Comparison of ENCODE assay signal across 1 cellular context in the genomic region with DNA sequence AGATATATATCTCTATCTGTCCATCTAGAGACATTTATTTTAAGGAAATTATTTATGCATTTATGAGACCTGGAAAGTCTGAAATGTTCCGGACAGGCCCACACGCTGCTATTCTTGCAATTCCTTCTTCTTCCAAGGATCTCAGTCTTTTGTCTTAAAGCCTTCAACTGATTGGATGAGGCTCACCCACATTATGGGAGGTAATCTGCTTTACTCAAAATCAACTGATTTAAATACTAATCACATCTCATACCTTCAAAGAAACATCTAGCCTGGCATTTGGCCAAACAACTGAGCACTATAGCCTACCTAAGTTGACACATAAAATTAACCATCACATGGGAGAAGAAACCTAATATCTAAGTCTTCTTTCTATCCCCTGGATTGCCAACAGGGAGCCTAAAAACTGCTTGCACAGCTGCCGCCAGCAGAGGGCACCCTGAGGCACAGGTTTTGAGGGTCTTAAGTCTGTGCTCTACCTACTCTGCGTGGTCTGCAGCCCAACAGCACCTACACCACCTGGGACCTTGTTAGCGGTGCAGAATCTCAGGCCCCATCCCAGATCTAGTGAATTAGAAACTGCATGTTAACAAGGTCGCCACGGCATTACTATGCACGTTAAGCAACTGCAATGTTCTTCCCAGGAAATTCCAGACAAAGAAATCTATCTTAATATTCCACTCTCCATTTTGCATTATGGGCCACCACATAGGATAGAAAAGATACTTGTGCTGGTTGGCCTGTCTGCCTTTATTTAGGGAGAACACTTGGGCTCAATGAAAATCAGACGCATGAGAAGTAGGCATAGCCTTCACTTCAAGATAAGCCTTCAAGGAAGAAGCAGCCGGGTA.
TF ChIP-seq lines count a peak whose summit lies in the region.

No MANE protein-coding gene starts in this region.

TF ChIP-seq in HepG2, 621 proteins besides CTCF, POLR2A, EP300 and RAD21 (continued from another document):
- TF ChIP-seq ZNF446 (CRISPR knock-in tag; IDR thresholded peaks at IDR 0.05), result no peak
- no peak for TF ChIP-seq GTF3A (CRISPR knock-in tag; conservative IDR thresholded peaks at IDR 0.05)
- TF ChIP-seq, protein P1, sequence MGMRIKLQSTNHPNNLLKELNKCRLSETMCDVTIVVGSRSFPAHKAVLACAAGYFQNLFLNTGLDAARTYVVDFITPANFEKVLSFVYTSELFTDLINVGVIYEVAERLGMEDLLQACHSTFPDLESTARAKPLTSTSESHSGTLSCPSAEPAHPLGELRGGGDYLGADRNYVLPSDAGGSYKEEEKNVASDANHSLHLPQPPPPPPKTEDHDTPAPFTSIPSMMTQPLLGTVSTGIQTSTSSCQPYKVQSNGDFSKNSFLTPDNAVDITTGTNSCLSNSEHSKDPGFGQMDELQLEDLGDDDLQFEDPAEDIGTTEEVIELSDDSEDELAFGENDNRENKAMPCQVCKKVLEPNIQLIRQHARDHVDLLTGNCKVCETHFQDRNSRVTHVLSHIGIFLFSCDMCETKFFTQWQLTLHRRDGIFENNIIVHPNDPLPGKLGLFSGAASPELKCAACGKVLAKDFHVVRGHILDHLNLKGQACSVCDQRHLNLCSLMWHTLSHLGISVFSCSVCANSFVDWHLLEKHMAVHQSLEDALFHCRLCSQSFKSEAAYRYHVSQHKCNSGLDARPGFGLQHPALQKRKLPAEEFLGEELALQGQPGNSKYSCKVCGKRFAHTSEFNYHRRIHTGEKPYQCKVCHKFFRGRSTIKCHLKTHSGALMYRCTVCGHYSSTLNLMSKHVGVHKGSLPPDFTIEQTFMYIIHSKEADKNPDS (CRISPR knock-in tag; IDR thresholded peaks at IDR 0.05), result no peak
- TF ChIP-seq IRF2 (CRISPR knock-in tag; IDR thresholded peaks at IDR 0.05), result no peak
- TF ChIP-seq KDM4B (CRISPR knock-in tag; IDR thresholded peaks at IDR 0.05), result no peak; the same call in 1 of the 2 replicates
- TF ChIP-seq MYNN (CRISPR knock-in tag; IDR thresholded peaks at IDR 0.05; ENCODE audit: low read depth), result no peak
- TF ChIP-seq ZNF83 (CRISPR knock-in tag; IDR thresholded peaks at IDR 0.05; ENCODE audit: borderline replicate concordance), result no peak
- TF ChIP-seq RFXANK (CRISPR knock-in tag; IDR thresholded peaks at IDR 0.05), result no peak
- TF ChIP-seq ZNF124 (CRISPR knock-in tag; IDR thresholded peaks at IDR 0.05), result no peak
- no peak for TF ChIP-seq ELF1 (CRISPR knock-in tag; IDR thresholded peaks at IDR 0.05)
- TF ChIP-seq, protein P2, sequence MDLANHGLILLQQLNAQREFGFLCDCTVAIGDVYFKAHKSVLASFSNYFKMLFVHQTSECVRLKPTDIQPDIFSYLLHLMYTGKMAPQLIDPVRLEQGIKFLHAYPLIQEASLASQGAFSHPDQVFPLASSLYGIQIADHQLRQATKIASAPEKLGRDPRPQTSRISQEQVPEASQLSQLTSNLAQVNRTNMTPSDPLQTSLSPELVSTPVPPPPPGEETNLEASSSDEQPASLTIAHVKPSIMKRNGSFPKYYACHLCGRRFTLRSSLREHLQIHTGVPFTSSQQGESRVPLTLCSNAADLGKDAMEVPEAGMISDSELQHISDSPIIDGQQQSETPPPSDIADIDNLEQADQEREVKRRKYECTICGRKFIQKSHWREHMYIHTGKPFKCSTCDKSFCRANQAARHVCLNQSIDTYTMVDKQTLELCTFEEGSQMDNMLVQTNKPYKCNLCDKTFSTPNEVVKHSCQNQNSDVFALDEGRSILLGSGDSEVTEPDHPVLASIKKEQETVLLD (CRISPR knock-in tag; IDR thresholded peaks at IDR 0.05; ENCODE audit: low read depth), result no peak
- TF ChIP-seq ZNF354B (CRISPR knock-in tag; IDR thresholded peaks at IDR 0.05), result no peak
- TF ChIP-seq MED13 (CRISPR knock-in tag; IDR thresholded peaks at IDR 0.05), result no peak
- TF ChIP-seq EEA1 (CRISPR knock-in tag; IDR thresholded peaks at IDR 0.05; ENCODE audit: borderline replicate concordance), result no peak
- TF ChIP-seq, protein P3, sequence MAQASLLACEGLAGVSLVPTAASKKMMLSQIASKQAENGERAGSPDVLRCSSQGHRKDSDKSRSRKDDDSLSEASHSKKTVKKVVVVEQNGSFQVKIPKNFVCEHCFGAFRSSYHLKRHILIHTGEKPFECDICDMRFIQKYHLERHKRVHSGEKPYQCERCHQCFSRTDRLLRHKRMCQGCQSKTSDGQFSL (CRISPR knock-in tag; IDR thresholded peaks at IDR 0.05), result no peak
- TF ChIP-seq STAG1 (CRISPR knock-in tag; IDR thresholded peaks at IDR 0.05), result peak; percentile 98
- no peak for TF ChIP-seq BCL6 (CRISPR knock-in tag; IDR thresholded peaks at IDR 0.05)
- TF ChIP-seq ZNF230 (CRISPR knock-in tag; IDR thresholded peaks at IDR 0.05), result no peak
- no peak for TF ChIP-seq ZNF432 (CRISPR knock-in tag; IDR thresholded peaks at IDR 0.05; ENCODE audit: borderline replicate concordance)
- TF ChIP-seq, protein P4, sequence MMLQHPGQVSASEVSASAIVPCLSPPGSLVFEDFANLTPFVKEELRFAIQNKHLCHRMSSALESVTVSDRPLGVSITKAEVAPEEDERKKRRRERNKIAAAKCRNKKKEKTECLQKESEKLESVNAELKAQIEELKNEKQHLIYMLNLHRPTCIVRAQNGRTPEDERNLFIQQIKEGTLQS (CRISPR knock-in tag; IDR thresholded peaks at IDR 0.05), result no peak
- no peak for TF ChIP-seq SALL2 (CRISPR knock-in tag; IDR thresholded peaks at IDR 0.05)
- TF ChIP-seq, protein P5, sequence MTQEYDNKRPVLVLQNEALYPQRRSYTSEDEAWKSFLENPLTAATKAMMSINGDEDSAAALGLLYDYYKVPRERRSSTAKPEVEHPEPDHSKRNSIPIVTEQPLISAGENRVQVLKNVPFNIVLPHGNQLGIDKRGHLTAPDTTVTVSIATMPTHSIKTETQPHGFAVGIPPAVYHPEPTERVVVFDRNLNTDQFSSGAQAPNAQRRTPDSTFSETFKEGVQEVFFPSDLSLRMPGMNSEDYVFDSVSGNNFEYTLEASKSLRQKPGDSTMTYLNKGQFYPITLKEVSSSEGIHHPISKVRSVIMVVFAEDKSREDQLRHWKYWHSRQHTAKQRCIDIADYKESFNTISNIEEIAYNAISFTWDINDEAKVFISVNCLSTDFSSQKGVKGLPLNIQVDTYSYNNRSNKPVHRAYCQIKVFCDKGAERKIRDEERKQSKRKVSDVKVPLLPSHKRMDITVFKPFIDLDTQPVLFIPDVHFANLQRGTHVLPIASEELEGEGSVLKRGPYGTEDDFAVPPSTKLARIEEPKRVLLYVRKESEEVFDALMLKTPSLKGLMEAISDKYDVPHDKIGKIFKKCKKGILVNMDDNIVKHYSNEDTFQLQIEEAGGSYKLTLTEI (CRISPR knock-in tag; conservative IDR thresholded peaks at IDR 0.05), result no peak
- no peak for TF ChIP-seq FOXK2 (IDR thresholded peaks at IDR 0.05)
- no peak for TF ChIP-seq IKZF4 (CRISPR knock-in tag; IDR thresholded peaks at IDR 0.05; ENCODE audit: borderline replicate concordance, low read depth, not compliant biosample characterization)
- 0 out of 2 replicates have a peak, but pooled peaks have one; percentile 57 for TF ChIP-seq HOXA5 (CRISPR knock-in tag; IDR thresholded peaks at IDR 0.05)
- TF ChIP-seq PCBP2 (optimal IDR thresholded peaks at IDR 0.05; ENCODE audit: low read depth, low read length, poor library complexity, severe bottlenecking), result no peak
- TF ChIP-seq RXRB (CRISPR knock-in tag; IDR thresholded peaks at IDR 0.05; ENCODE audit: borderline replicate concordance), result no peak
- peak; percentile 64; the same call in 1 of the 2 replicates for TF ChIP-seq ZSCAN31 (CRISPR knock-in tag; IDR thresholded peaks at IDR 0.05; ENCODE audit: low read depth)
- TF ChIP-seq HHEX (CRISPR knock-in tag; IDR thresholded peaks at IDR 0.05), result no peak
- TF ChIP-seq MTA1 (CRISPR knock-in tag; IDR thresholded peaks at IDR 0.05; ENCODE audit: borderline replicate concordance), result no peak
- TF ChIP-seq ZNF660 (CRISPR knock-in tag; IDR thresholded peaks at IDR 0.05; ENCODE audit: borderline replicate concordance, low read depth), result no peak
- TF ChIP-seq, protein P6, sequence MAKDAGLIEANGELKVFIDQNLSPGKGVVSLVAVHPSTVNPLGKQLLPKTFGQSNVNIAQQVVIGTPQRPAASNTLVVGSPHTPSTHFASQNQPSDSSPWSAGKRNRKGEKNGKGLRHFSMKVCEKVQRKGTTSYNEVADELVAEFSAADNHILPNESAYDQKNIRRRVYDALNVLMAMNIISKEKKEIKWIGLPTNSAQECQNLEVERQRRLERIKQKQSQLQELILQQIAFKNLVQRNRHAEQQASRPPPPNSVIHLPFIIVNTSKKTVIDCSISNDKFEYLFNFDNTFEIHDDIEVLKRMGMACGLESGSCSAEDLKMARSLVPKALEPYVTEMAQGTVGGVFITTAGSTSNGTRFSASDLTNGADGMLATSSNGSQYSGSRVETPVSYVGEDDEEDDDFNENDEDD (CRISPR knock-in tag; IDR thresholded peaks at IDR 0.05; ENCODE audit: borderline replicate concordance), result peak; percentile 12; the same call in 1 of the 2 replicates
- TF ChIP-seq KDM5B (CRISPR knock-in tag; IDR thresholded peaks at IDR 0.05; ENCODE audit: borderline replicate concordance), result no peak
- no peak for TF ChIP-seq MIER2 (CRISPR knock-in tag; IDR thresholded peaks at IDR 0.05)
- TF ChIP-seq, protein P7, sequence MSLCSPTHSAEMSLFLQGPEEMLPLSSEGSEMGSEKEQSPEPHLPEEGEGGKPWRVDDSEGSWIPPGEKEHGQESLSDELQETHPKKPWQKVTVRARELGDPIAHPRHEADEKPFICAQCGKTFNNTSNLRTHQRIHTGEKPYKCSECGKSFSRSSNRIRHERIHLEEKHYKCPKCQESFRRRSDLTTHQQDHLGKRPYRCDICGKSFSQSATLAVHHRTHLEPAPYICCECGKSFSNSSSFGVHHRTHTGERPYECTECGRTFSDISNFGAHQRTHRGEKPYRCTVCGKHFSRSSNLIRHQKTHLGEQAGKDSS (CRISPR knock-in tag; IDR thresholded peaks at IDR 0.05; ENCODE audit: borderline replicate concordance, low read depth), result 0 out of 2 replicates have a peak, but pooled peaks have one; percentile 38
- TF ChIP-seq, protein P8, sequence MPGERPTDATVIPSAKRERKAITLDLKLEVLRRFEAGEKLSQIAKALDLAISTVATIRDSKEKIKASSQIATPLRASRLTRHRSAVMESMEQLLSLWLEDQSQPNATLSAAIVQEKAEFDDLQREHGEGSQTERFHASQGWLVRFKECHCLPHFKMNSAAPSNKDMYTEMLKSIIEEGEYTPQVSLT (CRISPR knock-in tag; IDR thresholded peaks at IDR 0.05; ENCODE audit: borderline replicate concordance, low read depth), result no peak
- no peak for TF ChIP-seq FOXM1 (CRISPR knock-in tag; IDR thresholded peaks at IDR 0.05)
- no peak for TF ChIP-seq LCORL (IDR thresholded peaks at IDR 0.05)
- 0 out of 2 replicates have a peak, but pooled peaks have one; percentile 32 for TF ChIP-seq LCORL (CRISPR knock-in tag; IDR thresholded peaks at IDR 0.05)
- TF ChIP-seq SAFB2 (CRISPR knock-in tag; IDR thresholded peaks at IDR 0.05; ENCODE audit: borderline replicate concordance, low read depth), result no peak
